ENCODE assay signal across 16 cellular contexts in genomic region chr1:237183963-237184540, GRCh38.
"Had no signal": no experiment of that assay in that cellular context is flagged by ENCODE, and none has a peak within 500 bp of the region (broad histone marks: within the 10 kb centered on the region; RNA-seq: fewer than 3 reads in every experiment).

No MANE protein-coding gene starts in this region.

- ATAC-seq: left lung, T-cell had no signal

- H3K9me3 ChIP-seq: ascending aorta, breast epithelium, left lung, prostate gland, sigmoid colon, spleen, stomach had no signal

- H3K27ac ChIP-seq: breast epithelium, prostate gland, sigmoid colon, stomach had no signal

- H3K4me1 ChIP-seq: breast epithelium, left lung, prostate gland, stomach had no signal

- H3K27me3 ChIP-seq: ascending aorta, breast epithelium, left lung, sigmoid colon, spleen, stomach had no signal

- H3K4me3 ChIP-seq: ascending aorta, breast epithelium, left lung, prostate gland, sigmoid colon, spleen, stomach had no signal

- FAIRE-seq: frontal cortex, keratinocyte, urothelium cell line had no signal

- H3K36me3 ChIP-seq: ascending aorta, breast epithelium, left lung, prostate gland, sigmoid colon, spleen, stomach had no signal

- DNase-seq: activated CD4-positive, alpha-beta T cell treated with anti-CD3 and anti-CD28 coated beads for 1 hour; activated CD4-positive, alpha-beta T cell treated with anti-CD3 and anti-CD28 coated beads, Interleukin-2, amount 50 U/mL, for 4 hours; activated naive CD4-positive, alpha-beta T cell treated with anti-CD3 and anti-CD28 coated beads, Interleukin-2, amount 10 ng/mL, durations not matched to agents 7 days and 5 days; left lung; occipital lobe; sigmoid colon; spleen; stomach; T-cell; T-helper 9 cell had no signal
